ENCODE assay signal across 8 cellular contexts in the genomic region with DNA sequence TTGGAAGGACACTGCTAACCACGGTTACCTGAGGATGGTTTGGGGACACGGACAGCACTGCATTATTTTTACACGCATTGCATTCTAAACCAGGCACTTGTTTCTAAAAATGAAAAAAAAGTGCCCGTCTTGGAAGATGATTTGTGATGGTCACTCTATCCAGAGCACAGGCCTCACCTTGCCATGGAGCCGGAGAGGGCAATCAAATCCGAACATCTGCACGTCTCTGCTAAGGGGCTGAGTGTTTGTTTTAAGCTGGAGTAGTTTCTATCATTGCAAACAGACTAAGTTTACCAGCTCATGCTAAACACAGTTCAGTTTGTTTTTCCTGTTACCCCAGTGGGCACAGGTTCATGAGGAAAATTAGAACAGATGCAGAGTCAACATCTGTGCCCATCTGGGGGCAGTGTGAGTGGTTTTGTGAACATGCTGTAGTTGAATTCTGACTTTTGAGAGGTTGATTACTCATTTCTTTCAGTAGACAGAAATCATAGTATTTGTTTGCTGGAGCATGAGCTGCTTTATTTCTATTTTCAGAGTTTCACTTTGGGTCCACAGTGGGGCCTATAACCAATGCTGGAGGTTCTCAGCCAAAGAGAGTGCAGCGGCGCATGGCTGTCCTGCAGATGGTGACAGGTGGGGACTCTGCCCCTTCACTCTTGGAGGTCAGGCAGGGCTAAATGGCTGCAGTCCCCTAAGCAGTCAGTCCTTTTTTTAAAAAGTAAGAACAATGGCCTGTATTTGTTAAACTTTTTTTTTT.
A peak's percentile ranks its signal among the peaks of the same experiment; 100 is the strongest.
DNase-seq lines count a peak whose midpoint lies in the region; ATAC-seq and TF ChIP-seq lines count a peak whose summit lies in the region.

No MANE protein-coding gene starts in this region.

- no peaks in the 10 kb centered on the region for H3K36me3 Mint-ChIP-seq in activated CD4-positive, alpha-beta memory T cell treated with anti-CD3 and anti-CD28 coated beads for 36 hours
- H3K36me3 Mint-ChIP-seq in stimulated activated effector memory CD8-positive, alpha-beta T cell treated with anti-CD3 and anti-CD28 coated beads, Interleukin-12 subunit alpha, Interleukin-12 subunit beta, amount 100 ng/mL, for 72 hours, result no peaks in the 10 kb centered on the region

- H3K27me3 Mint-ChIP-seq in activated CD4-positive, alpha-beta memory T cell treated with anti-CD3 and anti-CD28 coated beads for 36 hours, result peaks cover 4% of the 10 kb centered on the region

- H3K27me3 ChIP-seq in breast epithelium, result no peaks in the 10 kb centered on the region

- no peak overlapping the region for H3K4me3 ChIP-seq in breast epithelium

- POLR2A ChIA-PET in activated CD4-positive, alpha-beta memory T cell treated with anti-CD3 and anti-CD28 coated beads for 36 hours (lab: Charles Lee), result interaction anchor here (1.0 to 5.0 kb wide), 12 partner anchors 10 to 230 kb away, joined by 3 to 65 read pairs (median 4); a partner anchor contains a TSS

- peak; percentile 70 for ATAC-seq in GM18907 (IDR thresholded peaks at IDR 0.05; ENCODE audit: unreplicated experiment)
- ATAC-seq in HG03064 (IDR thresholded peaks at IDR 0.05; ENCODE audit: low read depth, unreplicated experiment), result peak; percentile 48
- peak; percentile 78 for ATAC-seq in stimulated activated effector memory CD8-positive, alpha-beta T cell treated with anti-CD3 and anti-CD28 coated beads, Interleukin-12 subunit alpha, Interleukin-12 subunit beta, amount 100 ng/mL, for 72 hours

- H3K27ac Mint-ChIP-seq in activated CD4-positive, alpha-beta memory T cell treated with anti-CD3 and anti-CD28 coated beads for 36 hours, result peak overlapping the region; percentile 91
- H3K27ac Mint-ChIP-seq in stimulated activated effector memory CD8-positive, alpha-beta T cell treated with anti-CD3 and anti-CD28 coated beads, Interleukin-12 subunit alpha, Interleukin-12 subunit beta, amount 100 ng/mL, for 72 hours, result peak overlapping the region; percentile 89

- H3K4me3 Mint-ChIP-seq in activated CD4-positive, alpha-beta memory T cell treated with anti-CD3 and anti-CD28 coated beads for 36 hours, result no peak overlapping the region
- H3K4me3 Mint-ChIP-seq in stimulated activated effector memory CD8-positive, alpha-beta T cell treated with anti-CD3 and anti-CD28 coated beads, Interleukin-12 subunit alpha, Interleukin-12 subunit beta, amount 100 ng/mL, for 72 hours, result peak overlapping the region; percentile 58

- peak; percentile 76 for DNase-seq in activated CD4-positive, alpha-beta memory T cell treated with anti-CD3 and anti-CD28 coated beads for 36 hours
- peak in 1 of 2 donors; percentile 72 for DNase-seq in stimulated activated effector memory CD8-positive, alpha-beta T cell treated with anti-CD3 and anti-CD28 coated beads, Interleukin-12 subunit alpha, Interleukin-12 subunit beta, amount 100 ng/mL, for 72 hours (ENCODE audit: low spot score in 2 of 2)
- DNase-seq in breast epithelium (ENCODE audit: low spot score in 2 of 2) (no peak), H4 (ENCODE audit: low spot score) (no peak), NCI-H446 treated with DMSO at 0.1 percent for 48 hours (lab: John Stamatoyannopoulos, UW) (no peak)

- H3K36me3 ChIP-seq in breast epithelium, result no peaks in the 10 kb centered on the region

- H3K4me1 ChIP-seq in breast epithelium, result peaks cover 0 to 9% of the 10 kb centered on the region in 2 donors

- H3K27ac ChIP-seq in C4-2B (peak overlapping the region; percentile 82), breast epithelium (no peak overlapping the region)

- CTCF ChIA-PET in activated CD4-positive, alpha-beta memory T cell treated with anti-CD3 and anti-CD28 coated beads for 36 hours (lab: Charles Lee), result interaction anchor here (0.6 to 6.0 kb wide), 17 partner anchors 9 to 366 kb away, joined by 3 to 78 read pairs (median 4); a partner anchor contains a TSS

- intact Hi-C loops in activated CD4-positive, alpha-beta memory T cell treated with anti-CD3 and anti-CD28 coated beads for 36 hours (cut with micrococcal nuclease), result loop anchor here (1.0 to 5.0 kb wide), 10 partner anchors 15 to 449 kb away; a partner anchor contains a TSS
- intact Hi-C loops in breast epithelium (cut with DNase I; ENCODE audit: low total_unique reads), result no loop called here

- peaks cover 71% of the 10 kb centered on the region for H3K4me1 Mint-ChIP-seq in activated CD4-positive, alpha-beta memory T cell treated with anti-CD3 and anti-CD28 coated beads for 36 hours (ENCODE audit: low read depth)
- peaks cover 66% of the 10 kb centered on the region for H3K4me1 Mint-ChIP-seq in stimulated activated effector memory CD8-positive, alpha-beta T cell treated with anti-CD3 and anti-CD28 coated beads, Interleukin-12 subunit alpha, Interleukin-12 subunit beta, amount 100 ng/mL, for 72 hours

- TF ChIP-seq CTCF in C4-2B (conservative IDR thresholded peaks at IDR 0.05) (no peak), breast epithelium (IDR thresholded peaks at IDR 0.05) (no peak)

- H3K9me3 Mint-ChIP-seq in activated CD4-positive, alpha-beta memory T cell treated with anti-CD3 and anti-CD28 coated beads for 36 hours, result peaks cover under 1% of the 10 kb centered on the region
- no peaks in the 10 kb centered on the region for H3K9me3 Mint-ChIP-seq in stimulated activated effector memory CD8-positive, alpha-beta T cell treated with anti-CD3 and anti-CD28 coated beads, Interleukin-12 subunit alpha, Interleukin-12 subunit beta, amount 100 ng/mL, for 72 hours

- no peak for TF ChIP-seq POLR2A in breast epithelium (IDR thresholded peaks at IDR 0.05)

- no peaks in the 10 kb centered on the region for H3K9me3 ChIP-seq in breast epithelium
